21 cellular contexts compared by ENCODE assay signal in the genomic region with DNA sequence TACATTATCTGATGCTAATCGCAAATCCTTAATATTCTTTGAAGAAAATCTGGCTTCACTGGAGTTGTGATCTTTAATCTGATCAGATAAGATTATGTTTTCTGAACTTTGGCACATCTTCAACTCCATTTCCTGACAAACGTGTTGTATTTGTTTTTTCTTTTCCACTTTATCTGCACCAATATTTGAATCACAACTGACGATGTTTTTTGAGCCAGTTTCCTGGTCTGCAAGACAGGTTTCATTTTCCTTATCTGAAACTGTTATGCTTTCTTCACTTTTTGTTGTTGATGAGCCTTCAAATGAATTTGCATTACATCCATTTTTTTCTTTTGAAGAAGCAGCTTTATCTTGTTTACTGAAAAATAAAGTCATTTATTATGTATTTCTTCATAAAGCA.
"Had no signal": no experiment of that assay in that cellular context is flagged by ENCODE, and none has a peak within 500 bp of the region (broad histone marks: within the 10 kb centered on the region; RNA-seq: fewer than 3 reads in every experiment).

No MANE protein-coding gene starts in this region.

- H3K27ac ChIP-seq: heart right ventricle, prostate gland, right atrium auricular region, SK-N-MC, thyroid gland, WERI-Rb-1 had no signal

- H3K4me3 ChIP-seq: heart right ventricle, lung, prostate gland, right atrium auricular region, SK-N-MC, thyroid gland had no signal

- H3K4me1 ChIP-seq: heart right ventricle, prostate gland, right atrium auricular region, thyroid gland had no signal

- H3K27ac Mint-ChIP-seq: activated CD8-positive, alpha-beta memory T cell treated with anti-CD3 and anti-CD28 coated beads, Interleukin-2, amount 10 ng/mL, durations not matched to agents 7 days and 5 days; activated naive CD4-positive, alpha-beta T cell treated with anti-CD3 and anti-CD28 coated beads, Interleukin-2, amount 10 ng/mL, durations not matched to agents 7 days and 5 days; activated naive CD8-positive, alpha-beta T cell treated with anti-CD3 and anti-CD28 coated beads, Interleukin-2, amount 50 U/mL, for 24 hours had no signal

- ATAC-seq: activated CD8-positive, alpha-beta memory T cell treated with anti-CD3 and anti-CD28 coated beads, Interleukin-2, amount 10 ng/mL, durations not matched to agents 7 days and 5 days; activated naive CD8-positive, alpha-beta T cell treated with anti-CD3 and anti-CD28 coated beads, Interleukin-2, amount 50 U/mL, for 24 hours; esophagus mucosa; heart right ventricle; left lobe of liver had no signal

- H3K4me1 Mint-ChIP-seq: activated naive CD8-positive, alpha-beta T cell treated with anti-CD3 and anti-CD28 coated beads, Interleukin-2, amount 50 U/mL, for 24 hours; neural crest cell had no signal

- H3K4me3 Mint-ChIP-seq: activated CD8-positive, alpha-beta memory T cell treated with anti-CD3 and anti-CD28 coated beads, Interleukin-2, amount 10 ng/mL, durations not matched to agents 7 days and 5 days; activated naive CD4-positive, alpha-beta T cell treated with anti-CD3 and anti-CD28 coated beads, Interleukin-2, amount 10 ng/mL, durations not matched to agents 7 days and 5 days; activated naive CD8-positive, alpha-beta T cell treated with anti-CD3 and anti-CD28 coated beads, Interleukin-2, amount 50 U/mL, for 24 hours; neural crest cell had no signal

- H3K36me3 ChIP-seq: prostate gland, thyroid gland, WERI-Rb-1 had no signal

- H3K27me3 ChIP-seq: heart right ventricle, right atrium auricular region, thyroid gland had no signal

- H3K9me3 Mint-ChIP-seq: activated naive CD4-positive, alpha-beta T cell treated with anti-CD3 and anti-CD28 coated beads, Interleukin-2, amount 10 ng/mL, durations not matched to agents 7 days and 5 days; activated naive CD8-positive, alpha-beta T cell treated with anti-CD3 and anti-CD28 coated beads, Interleukin-2, amount 50 U/mL, for 24 hours; neural crest cell had no signal

- H3K27me3 Mint-ChIP-seq: activated CD8-positive, alpha-beta memory T cell treated with anti-CD3 and anti-CD28 coated beads, Interleukin-2, amount 10 ng/mL, durations not matched to agents 7 days and 5 days; activated naive CD4-positive, alpha-beta T cell treated with anti-CD3 and anti-CD28 coated beads, Interleukin-2, amount 10 ng/mL, durations not matched to agents 7 days and 5 days; activated naive CD8-positive, alpha-beta T cell treated with anti-CD3 and anti-CD28 coated beads, Interleukin-2, amount 50 U/mL, for 24 hours had no signal

- DNase-seq: activated CD4-positive, alpha-beta T cell treated with anti-CD3 and anti-CD28 coated beads for 1 hour; activated CD4-positive, alpha-beta T cell treated with anti-CD3 and anti-CD28 coated beads, Interleukin-2, amount 50 U/mL, for 48 hours; activated CD8-positive, alpha-beta memory T cell treated with anti-CD3 and anti-CD28 coated beads, Interleukin-2, amount 10 ng/mL, durations not matched to agents 7 days and 5 days; activated naive CD4-positive, alpha-beta T cell treated with anti-CD3 and anti-CD28 coated beads, Interleukin-2, amount 10 ng/mL, durations not matched to agents 7 days and 5 days; activated naive CD8-positive, alpha-beta T cell treated with anti-CD3 and anti-CD28 coated beads, Interleukin-2, amount 50 U/mL, for 24 hours; aorta; cortex of kidney; heart right ventricle; islet precursor cell; midbrain; stimulated activated CD4-positive, alpha-beta T cell treated with anti-CD3 and anti-CD28 coated beads, Interleukin-2, amount 100 ng/mL, for 24 hours; stimulated activated naive CD4-positive, alpha-beta T cell treated with Interleukin-2 at 50 U/mL for 16 hours; thyroid gland; WERI-Rb-1 had no signal

- H3K9me3 ChIP-seq: heart right ventricle, prostate gland, right atrium auricular region, thyroid gland had no signal
